In genomic region chr12:132781938-132782337, GRCh38 we compare ENCODE assay signal across 11 cellular contexts.
"Had no signal": no experiment of that assay in that cellular context is flagged by ENCODE, and none has a peak within 500 bp of the region (broad histone marks: within the 10 kb centered on the region; RNA-seq: fewer than 3 reads in every experiment).

No MANE protein-coding gene starts in this region.

- H3K4me3 ChIP-seq: GM23248, HAP-1 had no signal

- H3K4me3 Mint-ChIP-seq: HFFc6 had no signal

- ATAC-seq: HCT116 had no signal

- H3K9me3 Mint-ChIP-seq: HFFc6 had no signal

- H3K9me3 ChIP-seq: HAP-1 had no signal

- H3K4me1 ChIP-seq: HAP-1 had no signal

- H3K27ac Mint-ChIP-seq: HFFc6 had no signal

- H2AFZ ChIP-seq: GM23248 had no signal

- H3K4me2 ChIP-seq: KMS-11 had no signal

- DNase-seq: GM23248, GOT3, H7, HFFc6, IMR-90, Karpas-422, KBM-7 had no signal

- H3K9ac ChIP-seq: GM23248, KMS-11 had no signal

- H3K27ac ChIP-seq: GM23248, HL-60, KMS-11 had no signal
